19 cellular contexts compared by ENCODE assay signal in genomic region chr5:156354571-156354970, GRCh38. TPM values are rescaled to one million over a fixed set of nuclear protein-coding genes. Genes with fewer than 3 reads are reported as not detected.
"Had no signal": no experiment of that assay in that cellular context is flagged by ENCODE, and none has a peak within 500 bp of the region (broad histone marks: within the 10 kb centered on the region; RNA-seq: fewer than 3 reads in every experiment).

No MANE protein-coding gene starts in this region.

- H3K27me3 Mint-ChIP-seq: activated CD4-positive, alpha-beta memory T cell treated with anti-CD3 and anti-CD28 coated beads for 36 hours; brain; stimulated activated naive B cell treated with anti-CD40 and anti-IgM and Interleukin-4, amounts not matched to agents 10 μg/mL and 1 μg/mL and 100 μg/mL, for 72 hours had no signal

- H3K36me3 ChIP-seq: neutrophil, thyroid gland had no signal

- H2AFZ ChIP-seq: parathyroid adenoma had no signal

- DNase-seq: activated CD4-positive, alpha-beta memory T cell treated with anti-CD3 and anti-CD28 coated beads for 36 hours; activated naive CD8-positive, alpha-beta T cell treated with anti-CD3 and anti-CD28 coated beads, Interleukin-2, amount 10 ng/mL, durations not matched to agents 7 days and 5 days; activated T-cell treated with anti-CD3 and anti-CD28 coated beads for 4 hours; central memory CD4-positive, alpha-beta T cell; dorsolateral prefrontal cortex; heart right ventricle; immature natural killer cell; kidney glomerular epithelial cell; left ventricle myocardium superior; mesendoderm; stimulated activated naive B cell treated with anti-CD40 and anti-IgM and Interleukin-4, amounts not matched to agents 10 μg/mL and 1 μg/mL and 100 μg/mL, for 72 hours; thyroid gland had no signal

- H3K4me3 Mint-ChIP-seq: activated CD4-positive, alpha-beta memory T cell treated with anti-CD3 and anti-CD28 coated beads for 36 hours; activated naive CD8-positive, alpha-beta T cell treated with anti-CD3 and anti-CD28 coated beads, Interleukin-2, amount 10 ng/mL, durations not matched to agents 7 days and 5 days; activated T-helper 1 cell treated with anti-CD3 and anti-CD28 coated beads, Interleukin-12 subunit alpha, Interleukin-12 subunit beta, Interleukin-2, Interleukin-4 antibody, amounts not matched to agents 30 ng/mL and 10 ng/mL and 1 ng/mL, durations not matched to agents 14 hours and 24 hours and 36 hours; brain; immature natural killer cell; natural killer cell treated with Interleukin-12 subunit alpha and Interleukin-12 subunit beta and Interleukin-15 and Interleukin-18, amount 100 ng/mL, for 72 hours; stimulated activated naive B cell treated with anti-CD40 and anti-IgM and Interleukin-4, amounts not matched to agents 10 μg/mL and 1 μg/mL and 100 μg/mL, for 72 hours; T-helper 2 cell treated with Interferon-gamma antibody and Interleukin-4, amounts not matched to agents 5 μg/mL and 100 μg/mL, for 36 hours had no signal

- H3K27me3 ChIP-seq: dorsolateral prefrontal cortex, heart right ventricle, neutrophil, thyroid gland had no signal

- H3K9me3 ChIP-seq: heart right ventricle, neutrophil, thyroid gland had no signal

- ATAC-seq: heart right ventricle; left ventricle myocardium superior; natural killer cell treated with Interleukin-12 subunit alpha and Interleukin-12 subunit beta and Interleukin-15 and Interleukin-18, amount 100 ng/mL, for 72 hours; sciatic nerve; stimulated activated naive B cell treated with anti-CD40 and anti-IgM and Interleukin-4, amounts not matched to agents 10 μg/mL and 1 μg/mL and 100 μg/mL, for 72 hours had no signal

- H3K4me1 ChIP-seq: parathyroid adenoma, thyroid gland had no signal

- H3K9me3 Mint-ChIP-seq: activated CD4-positive, alpha-beta memory T cell treated with anti-CD3 and anti-CD28 coated beads for 36 hours; activated naive CD8-positive, alpha-beta T cell treated with anti-CD3 and anti-CD28 coated beads, Interleukin-2, amount 10 ng/mL, durations not matched to agents 7 days and 5 days; activated T-helper 1 cell treated with anti-CD3 and anti-CD28 coated beads, Interleukin-12 subunit alpha, Interleukin-12 subunit beta, Interleukin-2, Interleukin-4 antibody, amounts not matched to agents 30 ng/mL and 10 ng/mL and 1 ng/mL, durations not matched to agents 14 hours and 24 hours and 36 hours; brain; immature natural killer cell; natural killer cell treated with Interleukin-12 subunit alpha and Interleukin-12 subunit beta and Interleukin-15 and Interleukin-18, amount 100 ng/mL, for 72 hours; stimulated activated naive B cell treated with anti-CD40 and anti-IgM and Interleukin-4, amounts not matched to agents 10 μg/mL and 1 μg/mL and 100 μg/mL, for 72 hours; T-helper 2 cell treated with Interferon-gamma antibody and Interleukin-4, amounts not matched to agents 5 μg/mL and 100 μg/mL, for 36 hours had no signal

- H3K4me3 ChIP-seq: dorsolateral prefrontal cortex, heart right ventricle, thyroid gland had no signal

- H3K27ac Mint-ChIP-seq: activated CD4-positive, alpha-beta memory T cell treated with anti-CD3 and anti-CD28 coated beads for 36 hours; activated naive CD8-positive, alpha-beta T cell treated with anti-CD3 and anti-CD28 coated beads, Interleukin-2, amount 10 ng/mL, durations not matched to agents 7 days and 5 days; activated T-helper 1 cell treated with anti-CD3 and anti-CD28 coated beads, Interleukin-12 subunit alpha, Interleukin-12 subunit beta, Interleukin-2, Interleukin-4 antibody, amounts not matched to agents 30 ng/mL and 10 ng/mL and 1 ng/mL, durations not matched to agents 14 hours and 24 hours and 36 hours; brain; immature natural killer cell; natural killer cell treated with Interleukin-12 subunit alpha and Interleukin-12 subunit beta and Interleukin-15 and Interleukin-18, amount 100 ng/mL, for 72 hours; stimulated activated naive B cell treated with anti-CD40 and anti-IgM and Interleukin-4, amounts not matched to agents 10 μg/mL and 1 μg/mL and 100 μg/mL, for 72 hours; T-helper 2 cell treated with Interferon-gamma antibody and Interleukin-4, amounts not matched to agents 5 μg/mL and 100 μg/mL, for 36 hours had no signal

- H3K36me3 Mint-ChIP-seq: activated CD4-positive, alpha-beta memory T cell treated with anti-CD3 and anti-CD28 coated beads for 36 hours; activated naive CD8-positive, alpha-beta T cell treated with anti-CD3 and anti-CD28 coated beads, Interleukin-2, amount 10 ng/mL, durations not matched to agents 7 days and 5 days; immature natural killer cell; natural killer cell treated with Interleukin-12 subunit alpha and Interleukin-12 subunit beta and Interleukin-15 and Interleukin-18, amount 100 ng/mL, for 72 hours; stimulated activated naive B cell treated with anti-CD40 and anti-IgM and Interleukin-4, amounts not matched to agents 10 μg/mL and 1 μg/mL and 100 μg/mL, for 72 hours had no signal

- H3K9ac ChIP-seq: parathyroid adenoma had no signal

- H3K4me1 Mint-ChIP-seq: activated naive CD8-positive, alpha-beta T cell treated with anti-CD3 and anti-CD28 coated beads, Interleukin-2, amount 10 ng/mL, durations not matched to agents 7 days and 5 days; immature natural killer cell; stimulated activated naive B cell treated with anti-CD40 and anti-IgM and Interleukin-4, amounts not matched to agents 10 μg/mL and 1 μg/mL and 100 μg/mL, for 72 hours had no signal

- H3K27ac ChIP-seq: dorsolateral prefrontal cortex, heart right ventricle, neutrophil, parathyroid adenoma, thyroid gland had no signal

RNA-seq across cellular contexts. Expression of gene SGCD, which starts 27.6 kb away (rescaled TPM):
- total RNA-seq: activated CD4-positive, alpha-beta memory T cell treated with anti-CD3 and anti-CD28 coated beads for 36 hours; activated T-helper 1 cell treated with anti-CD3 and anti-CD28 coated beads, Interleukin-12 subunit alpha, Interleukin-12 subunit beta, Interleukin-2, Interleukin-4 antibody, amounts not matched to agents 30 ng/mL and 10 ng/mL and 1 ng/mL, durations not matched to agents 14 hours and 24 hours and 36 hours had no signal
